In genomic region chr7:130843703-130844102, GRCh38 we compare ENCODE assay signal across 13 cellular contexts.
DNase-seq lines count a peak whose midpoint lies in the region; ATAC-seq, FAIRE-seq and TF ChIP-seq lines count a peak whose summit lies in the region.
"Had no signal": no experiment of that assay in that cellular context is flagged by ENCODE, and none has a peak within 500 bp of the region (broad histone marks: within the 10 kb centered on the region; RNA-seq: fewer than 3 reads in every experiment).

No MANE protein-coding gene starts in this region.

- H3K27ac Mint-ChIP-seq in GM23338, result no peak overlapping the region
- H3K27ac Mint-ChIP-seq in HFFc6, result peak overlapping the region; percentile 98
- no peak overlapping the region for H3K27ac Mint-ChIP-seq in type B pancreatic cell
- H3K27ac Mint-ChIP-seq: CD4-positive, alpha-beta memory T cell had no signal

- H2AFZ ChIP-seq in GM23338 (peak overlapping the region; percentile 72), K562 (ENCODE audit: low read depth, low read length) (no peak overlapping the region), neuronal stem cell (ENCODE audit: low read length) (no peak overlapping the region)

- BruUV-seq in K562 (replicated peaks; lab: Mats Ljungman, UMichigan), result no TSS peak

- H3K4ac ChIP-seq in neuronal stem cell (ENCODE audit: low read length), result no peak overlapping the region

- ATAC-seq in GM23338 (no peak), K562 (no peak)

- no peak for TF ChIP-seq RAD21 in K562 (CRISPR knock-in tag; conservative IDR thresholded peaks at IDR 0.05 in 1 of 2, IDR thresholded peaks at IDR 0.05 in 1 of 2)

- H3K4me1 Mint-ChIP-seq in GM23338 (no peaks in the 10 kb centered on the region; the same call in 2 of the 3 replicates), HFFc6 (ENCODE audit: low read depth) (peaks cover 93% of the 10 kb centered on the region), type B pancreatic cell (ENCODE audit: unreplicated experiment) (no peaks in the 10 kb centered on the region)

- H4K20me1 ChIP-seq in GM23338 (replicated peaks; ENCODE audit: insufficient read depth) (no peaks in the 10 kb centered on the region), K562 (replicated peaks; ENCODE audit: control insufficient read depth, insufficient read depth, low read length) (no peaks in the 10 kb centered on the region)

- H3K4me3 Mint-ChIP-seq in GM23338 (no peak overlapping the region), HFFc6 (no peak overlapping the region; the same call in 1 of the 2 replicates), type B pancreatic cell (no peak overlapping the region)
- H3K4me3 Mint-ChIP-seq: CD4-positive, alpha-beta memory T cell had no signal

- H3K4me1 ChIP-seq in GM23338 (ENCODE audit: insufficient read depth) (no peaks in the 10 kb centered on the region), K562 (replicated peaks in 1 of 2; ENCODE audit: control insufficient read depth in 2 of 2, insufficient read depth in 2 of 2, low read length in 2 of 2) (0 out of 5 replicates have a peak, but pooled peaks cover 0 to 2% of the 10 kb centered on the region in 2 experiments), neuronal stem cell (ENCODE audit: control insufficient read depth in 2 of 2, insufficient read depth in 1 of 2, low read depth in 1 of 2, low read length in 2 of 2) (no peaks in the 10 kb centered on the region)
- H3K4me1 ChIP-seq: BE2C had no signal

- no peak overlapping the region for H2AK5ac ChIP-seq in neuronal stem cell (ENCODE audit: low read depth, low read length)

- no peaks in the 10 kb centered on the region for H3K27me3 ChIP-seq in GM23338 (ENCODE audit: insufficient read depth)
- H3K27me3 ChIP-seq in K562 (ENCODE audit: control insufficient read depth in 2 of 2, insufficient read depth in 2 of 2, low read length in 2 of 2), result peaks cover 36 to 66% of the 10 kb centered on the region in 2 experiments
- H3K27me3 ChIP-seq in neuronal stem cell (ENCODE audit: control insufficient read depth in 3 of 3, insufficient read depth in 3 of 3, low read depth in 1 of 3, low read length in 3 of 3), result peaks cover 0 to 9% (median 0%) of the 10 kb centered on the region in 3 experiments
- H3K27me3 ChIP-seq: BE2C had no signal

- H3K79me1 ChIP-seq in neuronal stem cell (ENCODE audit: low read depth, low read length), result no peaks in the 10 kb centered on the region

- H4K91ac ChIP-seq in neuronal stem cell (ENCODE audit: low read depth, low read length, poor library complexity), result peak overlapping the region; percentile 32

- H3K36me3 ChIP-seq in GM23338 (ENCODE audit: insufficient read depth) (no peaks in the 10 kb centered on the region), K562 (ENCODE audit: control insufficient read depth, insufficient read depth, low read length) (no peaks in the 10 kb centered on the region), neuronal stem cell (replicated peaks in 1 of 2; ENCODE audit: control insufficient read depth in 2 of 2, insufficient read depth in 2 of 2, low read length in 2 of 2) (no peaks in the 10 kb centered on the region)
- H3K36me3 ChIP-seq: BE2C had no signal

- DNase-seq in GM23338 (ENCODE audit: low spot score) (no peak), HFFc6 (no peak), K562 (ENCODE audit: extremely low read depth in 1 of 4, low spot score in 3 of 4) (no peak), neuronal stem cell (ENCODE audit: low spot score) (no peak), AG20443 (ENCODE audit: low spot score) (no peak), type B pancreatic cell (ENCODE audit: extremely low spot score, unreplicated experiment) (no peak)
- DNase-seq in stimulated activated CD8-positive, alpha-beta memory T cell treated with anti-CD3 and anti-CD28 coated beads, Interleukin-4, amount 100 ng/mL, for 48 hours, result no peak
- DNase-seq: BE2C; CD4-positive, alpha-beta memory T cell; DMS79 had no signal

- no peak for TF ChIP-seq POLR2A in K562 (conservative IDR thresholded peaks at IDR 0.05)

- H3K27ac ChIP-seq in GM23338 (ENCODE audit: low read depth) (no peak overlapping the region), K562 (ENCODE audit: extremely low read depth, low read depth, low read length) (no peak overlapping the region; the same call in 2 of the 3 replicates), neuronal stem cell (replicated peaks; ENCODE audit: low read length) (no peak overlapping the region)
- H3K27ac ChIP-seq: C4-2B had no signal

- H3K4me3 ChIP-seq in GM23338 (no peak overlapping the region), K562 (no peak overlapping the region), neuronal stem cell (ENCODE audit: low read length in 2 of 2) (no peak overlapping the region)

- TF ChIP-seq CTCF in GM23338 (conservative IDR thresholded peaks at IDR 0.05; ENCODE audit: low read depth in 2 of 2) (no peak), HFFc6 (IDR thresholded peaks at IDR 0.05) (no peak), K562 (IDR thresholded peaks at IDR 0.05 in 2 of 3, conservative IDR thresholded peaks at IDR 0.05 in 1 of 3; ENCODE audit: insufficient read depth in 2 of 3, low read depth in 1 of 3, low read length in 3 of 3) (no peak), type B pancreatic cell (conservative IDR thresholded peaks at IDR 0.05) (no peak)

- no peak overlapping the region for H3K23ac ChIP-seq in neuronal stem cell (ENCODE audit: low read depth, low read length, poor library complexity)

- H2BK5ac ChIP-seq in neuronal stem cell (ENCODE audit: low read length), result no peak overlapping the region

- CTCF ChIA-PET in K562 (lab: Yijun Ruan, JAX; ENCODE audit: low intra/inter-chr PET ratio), result no interaction called here

- H3K9me3 Mint-ChIP-seq in GM23338 (no peaks in the 10 kb centered on the region; the same call in 2 of the 3 replicates), HFFc6 (peaks cover 13% of the 10 kb centered on the region), type B pancreatic cell (no peaks in the 10 kb centered on the region)

- H2BK15ac ChIP-seq in neuronal stem cell (ENCODE audit: low read length), result no peak overlapping the region

- 17% methylated on average over 11 of the region's 11 CpGs for WGBS in K562 (ENCODE audit: insufficient coverage, low coverage, missing lambda C conversion rate)
- no CpG with 5 or more reads among the region's 11 CpGs for WGBS in neuronal stem cell (ENCODE audit: extremely low coverage in 2 of 2, insufficient read length in 2 of 2, insufficient replicate concordance in 1 of 2), 2 donors

- no peak overlapping the region for H4K8ac ChIP-seq in neuronal stem cell (ENCODE audit: low read depth, low read length)

- no peak for FAIRE-seq in K562 (lab: Jason Lieb, UNC)
- FAIRE-seq: A204.1, GM12891 had no signal

- POLR2A ChIA-PET in K562 (lab: Yijun Ruan, JAX), result no interaction called here

- H3K9me1 ChIP-seq in K562 (ENCODE audit: control insufficient read depth, insufficient read depth, low read length), result no peaks in the 10 kb centered on the region

- H3K27me3 Mint-ChIP-seq in GM23338 (ENCODE audit: insufficient read depth, low read depth, poor library complexity), result peaks cover 5% of the 10 kb centered on the region
- H3K27me3 Mint-ChIP-seq in HFFc6 (ENCODE audit: insufficient read depth), result peaks cover 15% of the 10 kb centered on the region; the same call in 1 of the 2 replicates
- H3K27me3 Mint-ChIP-seq in type B pancreatic cell, result peaks cover 23% of the 10 kb centered on the region

- H3K9me3 ChIP-seq in K562 (replicated peaks; ENCODE audit: control insufficient read depth, insufficient read depth, low read depth, low read length) (no peaks in the 10 kb centered on the region), neuronal stem cell (replicated peaks in 1 of 2; ENCODE audit: control insufficient read depth in 2 of 2, insufficient read depth in 1 of 2, low read depth in 1 of 2, low read length in 2 of 2) (no peaks in the 10 kb centered on the region)
- H3K9me3 ChIP-seq: BE2C had no signal

- no peak overlapping the region for H3K4me2 ChIP-seq in GM23338
- H3K4me2 ChIP-seq in K562 (ENCODE audit: insufficient read depth, low read length), result no peak overlapping the region
- no peak overlapping the region for H3K4me2 ChIP-seq in neuronal stem cell (ENCODE audit: insufficient read depth, low read length, poor library complexity, severe bottlenecking)

- H2BK120ac ChIP-seq in neuronal stem cell (ENCODE audit: low read depth, low read length), result no peak overlapping the region

- no peaks in the 10 kb centered on the region for H3K36me3 Mint-ChIP-seq in GM23338 (ENCODE audit: low read depth)
- H3K36me3 Mint-ChIP-seq in HFFc6 (ENCODE audit: low read depth), result peaks cover 34% of the 10 kb centered on the region
- H3K36me3 Mint-ChIP-seq in type B pancreatic cell, result no peaks in the 10 kb centered on the region
- H3K36me3 Mint-ChIP-seq: CD4-positive, alpha-beta memory T cell had no signal

- TF ChIP-seq EP300 in K562 (IDR thresholded peaks at IDR 0.05; ENCODE audit: low read length), result no peak

- no peaks in the 10 kb centered on the region for H3F3A ChIP-seq in GM23338 (replicated peaks; ENCODE audit: low read depth)

- intact Hi-C loops in K562 (cut with micrococcal nuclease), result no loop called here

- H3K18ac ChIP-seq in neuronal stem cell (ENCODE audit: low read length), result no peak overlapping the region

- H3K79me2 ChIP-seq in GM23338 (replicated peaks; ENCODE audit: insufficient read depth), result no peaks in the 10 kb centered on the region
- no peaks in the 10 kb centered on the region for H3K79me2 ChIP-seq in K562 (ENCODE audit: control insufficient read depth, insufficient read depth, low read length)

- H3K9me2 ChIP-seq in GM23338 (ENCODE audit: insufficient read depth), result no peaks in the 10 kb centered on the region

- H2BK12ac ChIP-seq in neuronal stem cell (ENCODE audit: low read length), result no peak overlapping the region

- H3K9ac ChIP-seq in K562 (ENCODE audit: insufficient read depth in 1 of 2, low read depth in 2 of 2, low read length in 2 of 2) (no peak overlapping the region), neuronal stem cell (ENCODE audit: low read depth, low read length, poor library complexity) (peak overlapping the region; percentile 33)

- in situ Hi-C loops in K562 (cut with MboI), result no loop called here

- no peak overlapping the region for H3K14ac ChIP-seq in neuronal stem cell (ENCODE audit: low read length)

TF ChIP-seq in GM23338, 12 proteins besides CTCF, POLR2A, EP300 and RAD21:
- no peak for TF ChIP-seq JUNB (IDR thresholded peaks at IDR 0.05; ENCODE audit: unreplicated experiment)
- TF ChIP-seq NANOG (IDR thresholded peaks at IDR 0.05; ENCODE audit: borderline replicate concordance), result no peak
TF ChIP-seq in GM23338: peak in this region for 0.

TF ChIP-seq in K562, 482 proteins besides CTCF, POLR2A, EP300 and RAD21 (continues in another document):
- no peak for TF ChIP-seq ZNF280B (CRISPR knock-in tag; IDR thresholded peaks at IDR 0.05)
